Comparison of ENCODE assay signal across 12 cellular contexts in the genomic region with DNA sequence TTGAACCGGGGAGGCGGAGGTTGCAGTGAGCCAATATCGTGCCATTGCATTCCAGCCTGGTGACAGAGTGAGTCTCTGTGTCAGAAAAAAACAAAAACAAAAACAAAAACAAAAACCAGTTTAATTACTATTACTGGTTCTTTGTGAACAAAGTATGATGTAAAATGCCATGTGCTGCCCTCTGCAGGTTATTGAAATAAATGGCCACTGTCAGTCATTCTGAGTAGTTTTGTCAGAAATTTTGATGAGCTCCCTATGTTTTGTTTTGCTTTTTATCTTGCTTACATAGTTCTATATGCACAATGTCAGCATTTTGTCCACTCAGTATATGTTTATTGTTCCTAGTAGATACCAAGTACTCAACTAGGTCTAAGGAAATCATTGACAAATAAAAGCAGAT.
DNase-seq lines count a peak whose midpoint lies in the region; ATAC-seq, FAIRE-seq and TF ChIP-seq lines count a peak whose summit lies in the region.
"Had no signal": no experiment of that assay in that cellular context is flagged by ENCODE, and none has a peak within 500 bp of the region (broad histone marks: within the 10 kb centered on the region; RNA-seq: fewer than 3 reads in every experiment).

No MANE protein-coding gene starts in this region.

- H3K9me2 ChIP-seq in SU-DHL-6 (replicated peaks; ENCODE audit: insufficient read depth, low read length) = no peaks in the 10 kb centered on the region

- no peak for TF ChIP-seq EP300 in esophagus muscularis mucosa (IDR thresholded peaks at IDR 0.05)

- no peaks in the 10 kb centered on the region for H3K4me1 Mint-ChIP-seq in activated CD4-positive, alpha-beta T cell treated with anti-CD3 and anti-CD28 coated beads, Interleukin-2, amount 10 ng/mL, durations not matched to agents 7 days and 5 days
- H3K4me1 Mint-ChIP-seq: activated naive CD8-positive, alpha-beta T cell treated with anti-CD3 and anti-CD28 coated beads, Interleukin-2, amount 10 ng/mL, durations not matched to agents 7 days and 5 days had no signal

- no peaks in the 10 kb centered on the region for H3K9me3 Mint-ChIP-seq in activated CD4-positive, alpha-beta T cell treated with anti-CD3 and anti-CD28 coated beads, Interleukin-2, amount 10 ng/mL, durations not matched to agents 7 days and 5 days
- H3K9me3 Mint-ChIP-seq: activated naive CD8-positive, alpha-beta T cell treated with anti-CD3 and anti-CD28 coated beads, Interleukin-2, amount 10 ng/mL, durations not matched to agents 7 days and 5 days had no signal

- TF ChIP-seq CTCF in SU-DHL-6 (IDR thresholded peaks at IDR 0.05; ENCODE audit: insufficient read depth, low read length, poor library complexity, severe bottlenecking) (peak; percentile 74), keratinocyte (optimal IDR thresholded peaks at IDR 0.05 in 1 of 3, IDR thresholded peaks at IDR 0.05 in 1 of 3, conservative IDR thresholded peaks at IDR 0.05 in 1 of 3; ENCODE audit: extremely low read depth in 1 of 3, insufficient read depth in 2 of 3, low read length in 3 of 3) (peak in 2 of 3 experiments; percentile 45 to 52), coronary artery (IDR thresholded peaks at IDR 0.05) (no peak), esophagus muscularis mucosa (IDR thresholded peaks at IDR 0.05) (peak in 1 of 3 experiments; percentile 4), thyroid gland (IDR thresholded peaks at IDR 0.05) (peak in 1 of 6 experiments; percentile 34)

- no peaks in the 10 kb centered on the region for H3K36me3 Mint-ChIP-seq in activated CD4-positive, alpha-beta T cell treated with anti-CD3 and anti-CD28 coated beads, Interleukin-2, amount 10 ng/mL, durations not matched to agents 7 days and 5 days (ENCODE audit: low read depth)
- H3K36me3 Mint-ChIP-seq: activated naive CD8-positive, alpha-beta T cell treated with anti-CD3 and anti-CD28 coated beads, Interleukin-2, amount 10 ng/mL, durations not matched to agents 7 days and 5 days had no signal

- H3K27ac ChIP-seq in SU-DHL-6 (ENCODE audit: low read depth, low read length) = no peak overlapping the region
- no peak overlapping the region for H3K27ac ChIP-seq in keratinocyte (ENCODE audit: control insufficient read depth, insufficient read depth, low read length)
- no peak overlapping the region for H3K27ac ChIP-seq in coronary artery
- H3K27ac ChIP-seq in esophagus muscularis mucosa (replicated peaks in 1 of 4) = no peak overlapping the region
- no peak overlapping the region for H3K27ac ChIP-seq in thyroid gland

- H3K4me1 ChIP-seq in keratinocyte (ENCODE audit: control insufficient read depth, extremely low read depth, insufficient read depth, low read length) (no peaks in the 10 kb centered on the region), esophagus muscularis mucosa (no peaks in the 10 kb centered on the region), thyroid gland (no peaks in the 10 kb centered on the region)

- no peak overlapping the region for H3K4me3 Mint-ChIP-seq in activated CD4-positive, alpha-beta T cell treated with anti-CD3 and anti-CD28 coated beads, Interleukin-2, amount 10 ng/mL, durations not matched to agents 7 days and 5 days
- H3K4me3 Mint-ChIP-seq: activated naive CD8-positive, alpha-beta T cell treated with anti-CD3 and anti-CD28 coated beads, Interleukin-2, amount 10 ng/mL, durations not matched to agents 7 days and 5 days had no signal

- H3K9me1 ChIP-seq in keratinocyte (ENCODE audit: control insufficient read depth, extremely low read depth, insufficient read depth, low read length) = no peaks in the 10 kb centered on the region

- H3K9me3 ChIP-seq in SU-DHL-6 (ENCODE audit: insufficient read depth, low read length) (no peaks in the 10 kb centered on the region), keratinocyte (ENCODE audit: control insufficient read depth, low read depth, low read length) (no peaks in the 10 kb centered on the region), esophagus muscularis mucosa (no peaks in the 10 kb centered on the region), thyroid gland (no peaks in the 10 kb centered on the region)

- no peak for TF ChIP-seq POLR2A in esophagus muscularis mucosa (IDR thresholded peaks at IDR 0.05; ENCODE audit: low read depth)
- no peak for TF ChIP-seq POLR2A in thyroid gland (IDR thresholded peaks at IDR 0.05)

- H3K27me3 Mint-ChIP-seq in activated CD4-positive, alpha-beta T cell treated with anti-CD3 and anti-CD28 coated beads, Interleukin-2, amount 10 ng/mL, durations not matched to agents 7 days and 5 days = no peaks in the 10 kb centered on the region
- H3K27me3 Mint-ChIP-seq: activated naive CD8-positive, alpha-beta T cell treated with anti-CD3 and anti-CD28 coated beads, Interleukin-2, amount 10 ng/mL, durations not matched to agents 7 days and 5 days had no signal

- intact Hi-C loops in esophagus muscularis mucosa (cut with DNase I) = no loop called here
- intact Hi-C loops in thyroid gland (cut with DNase I) = no loop called here

- H3K27ac Mint-ChIP-seq in activated CD4-positive, alpha-beta T cell treated with anti-CD3 and anti-CD28 coated beads, Interleukin-2, amount 10 ng/mL, durations not matched to agents 7 days and 5 days = no peak overlapping the region
- H3K27ac Mint-ChIP-seq: activated naive CD8-positive, alpha-beta T cell treated with anti-CD3 and anti-CD28 coated beads, Interleukin-2, amount 10 ng/mL, durations not matched to agents 7 days and 5 days had no signal

- H3K9ac ChIP-seq in SU-DHL-6 (ENCODE audit: low read length) (no peak overlapping the region), keratinocyte (ENCODE audit: control insufficient read depth, extremely low read depth, insufficient read depth, low read length) (no peak overlapping the region)

- POLR2A ChIA-PET in activated CD4-positive, alpha-beta T cell treated with anti-CD3 and anti-CD28 coated beads, Interleukin-2, amount 10 ng/mL, durations not matched to agents 7 days and 5 days (lab: Charles Lee) = no interaction called here

- no peaks in the 10 kb centered on the region for H3K79me2 ChIP-seq in SU-DHL-6 (ENCODE audit: insufficient read depth, low read length)
- no peaks in the 10 kb centered on the region for H3K79me2 ChIP-seq in keratinocyte (ENCODE audit: control insufficient read depth, insufficient read depth, low read length)

- H3K27me3 ChIP-seq in SU-DHL-6 (ENCODE audit: low read length) = no peaks in the 10 kb centered on the region
- no peaks in the 10 kb centered on the region for H3K27me3 ChIP-seq in keratinocyte (ENCODE audit: control insufficient read depth, extremely low read depth, insufficient read depth, low read length)
- H3K27me3 ChIP-seq in esophagus muscularis mucosa = no peaks in the 10 kb centered on the region
- H3K27me3 ChIP-seq in thyroid gland = no peaks in the 10 kb centered on the region

- peak; percentile 39 for FAIRE-seq in keratinocyte (lab: Jason Lieb, UNC)
- FAIRE-seq: frontal cortex had no signal

- CTCF ChIA-PET in activated CD4-positive, alpha-beta T cell treated with anti-CD3 and anti-CD28 coated beads, Interleukin-2, amount 10 ng/mL, durations not matched to agents 7 days and 5 days (lab: Charles Lee) = no interaction called here

- 93% methylated on average over 3 of the region's 3 CpGs for WGBS in esophagus muscularis mucosa
- 91 to 96% methylated on average over 3 of the region's 3 CpGs for WGBS in thyroid gland, 2 donors

- ATAC-seq in GM19351 (IDR thresholded peaks at IDR 0.05; ENCODE audit: unreplicated experiment) = peak; percentile 44

- no peaks in the 10 kb centered on the region for H3F3A ChIP-seq in SU-DHL-6 (ENCODE audit: insufficient read depth)

- H3K4me2 ChIP-seq in SU-DHL-6 (ENCODE audit: low read depth, low read length, poor library complexity, severe bottlenecking) (no peak overlapping the region), keratinocyte (ENCODE audit: control insufficient read depth, extremely low read depth, insufficient read depth, low read depth, low read length) (no peak overlapping the region)

- dilution Hi-C loops in keratinocyte (cut with MboI; ENCODE audit: extremely low pct_ligation_motif_present, low sequenced_read_pairs) = no loop called here

- H4K20me1 ChIP-seq in SU-DHL-6 (ENCODE audit: low read depth, low read length) (no peaks in the 10 kb centered on the region), keratinocyte (ENCODE audit: control insufficient read depth, extremely low read depth, insufficient read depth, low read length) (no peaks in the 10 kb centered on the region)

- H2AFZ ChIP-seq in SU-DHL-6 (ENCODE audit: low read depth, low read length, severe bottlenecking) (no peak overlapping the region), keratinocyte (ENCODE audit: control insufficient read depth, low read length) (no peak overlapping the region)

- H3K36me3 ChIP-seq in SU-DHL-6 (ENCODE audit: low read length) = no peaks in the 10 kb centered on the region
- H3K36me3 ChIP-seq in keratinocyte (ENCODE audit: control insufficient read depth in 2 of 2, extremely low read depth in 1 of 2, insufficient read depth in 2 of 2, low read length in 2 of 2) = no peaks in the 10 kb centered on the region
- no peaks in the 10 kb centered on the region for H3K36me3 ChIP-seq in esophagus muscularis mucosa
- H3K36me3 ChIP-seq in thyroid gland = no peaks in the 10 kb centered on the region

- H3K4me3 ChIP-seq in SU-DHL-6 (ENCODE audit: insufficient read depth, low read length, poor library complexity, severe bottlenecking) = no peak overlapping the region
- H3K4me3 ChIP-seq in keratinocyte (ENCODE audit: control insufficient read depth in 2 of 3, extremely low read depth in 1 of 3, insufficient read depth in 2 of 3, low read depth in 1 of 3, low read length in 3 of 3) = no peak overlapping the region
- H3K4me3 ChIP-seq in coronary artery = no peak overlapping the region
- H3K4me3 ChIP-seq in esophagus muscularis mucosa = no peak overlapping the region
- H3K4me3 ChIP-seq in thyroid gland (replicated peaks in 1 of 3) = no peak overlapping the region

- DNase-seq in COLO829 (ENCODE audit: low spot score) = peak; percentile 3
- DNase-seq in keratinocyte (ENCODE audit: low read depth, low spot score) = no peak
- no peak for DNase-seq in coronary artery (ENCODE audit: low spot score)
- no peak for DNase-seq in activated CD4-positive, alpha-beta T cell treated with anti-CD3 and anti-CD28 coated beads, Interleukin-2, amount 10 ng/mL, durations not matched to agents 7 days and 5 days
- DNase-seq in esophagus muscularis mucosa (ENCODE audit: extremely low spot score) = no peak
- DNase-seq in thyroid gland = no peak
- DNase-seq: activated naive CD8-positive, alpha-beta T cell treated with anti-CD3 and anti-CD28 coated beads, Interleukin-2, amount 10 ng/mL, durations not matched to agents 7 days and 5 days; NCI-H2029 treated with DMSO at 0.1 percent for 48 hours; stimulated activated CD4-positive, alpha-beta T cell treated with anti-CD3 and anti-CD28 coated beads, Interleukin-4, amount 100 ng/mL, for 1 hour had no signal
